In the genomic region with DNA sequence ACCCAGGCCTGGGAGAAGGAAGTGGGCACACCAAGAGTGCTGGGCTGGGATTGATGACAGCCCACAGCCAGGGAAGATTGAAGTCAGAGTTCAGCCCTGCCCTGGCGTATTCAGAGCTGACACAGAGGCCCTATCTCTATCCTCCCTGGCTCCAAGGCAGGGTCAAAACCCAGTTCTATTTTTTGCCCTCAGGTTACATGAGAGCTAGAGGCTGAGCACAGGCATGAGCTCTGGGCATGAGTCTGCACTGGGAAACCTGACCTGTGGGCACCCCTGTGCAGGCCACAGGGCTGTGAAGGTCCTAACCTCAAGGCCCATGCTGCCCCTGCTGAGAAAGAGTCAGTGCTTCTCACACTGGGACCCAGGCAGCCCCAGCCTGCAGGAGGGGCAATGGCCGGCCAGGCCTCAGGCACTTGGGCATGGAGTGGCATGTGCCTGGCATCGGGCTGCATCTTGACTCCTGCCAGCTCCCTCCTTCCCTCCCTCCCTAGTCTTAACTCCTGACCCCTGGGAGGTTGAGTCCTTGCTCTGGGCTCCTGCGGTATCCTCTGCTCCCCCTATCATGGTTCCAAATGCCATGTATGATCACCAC, we compare ENCODE assay signal across 20 cellular contexts. TPM values are rescaled to one million over a fixed set of nuclear protein-coding genes. Genes with fewer than 3 reads are reported as not detected.
"Had no signal": no experiment of that assay in that cellular context is flagged by ENCODE, and none has a peak within 500 bp of the region (broad histone marks: within the 10 kb centered on the region; RNA-seq: fewer than 3 reads in every experiment).

No MANE protein-coding gene starts in this region.

- FAIRE-seq: astrocyte had no signal

- H3K9ac ChIP-seq: SK-N-SH had no signal

- H3K36me3 ChIP-seq: breast epithelium, lower lobe of right lung, prostate gland, tibial nerve, uterus had no signal

- DNase-seq: activated B cell treated with CpG ODN at 0.5 μM for 24 hours; activated CD4-positive, alpha-beta memory T cell treated with anti-CD3 and anti-CD28 coated beads, Interleukin-2, amount 10 ng/mL, durations not matched to agents 7 days and 5 days; activated CD4-positive, alpha-beta T cell treated with anti-CD3 and anti-CD28 coated beads for 48 hours; activated naive CD4-positive, alpha-beta T cell treated with anti-CD3 and anti-CD28 coated beads, Interleukin-2, amount 10 ng/mL, durations not matched to agents 7 days and 5 days; activated T-cell treated with anti-CD3 and anti-CD28 coated beads, Interleukin-2, amount 50 U/mL, for 4 hours; dermis blood vessel endothelial cell; effector memory CD8-positive, alpha-beta T cell; kidney glomerular epithelial cell; lower lobe of right lung; occipital lobe; SHP77 treated with DMSO at 0.1 percent for 48 hours; SK-N-SH; stimulated activated naive B cell treated with anti-CD40 and anti-IgM and Interleukin-4, amounts not matched to agents 10 μg/mL and 1 μg/mL and 100 μg/mL, for 72 hours; uterus had no signal

- H3K9me3 Mint-ChIP-seq: activated B cell treated with CpG ODN at 0.5 μM for 24 hours; activated naive CD4-positive, alpha-beta T cell treated with anti-CD3 and anti-CD28 coated beads, Interleukin-2, amount 10 ng/mL, durations not matched to agents 7 days and 5 days; activated T-cell treated with anti-CD3 and anti-CD28 coated beads, Interleukin-2, amount 50 U/mL, for 4 hours; effector memory CD8-positive, alpha-beta T cell; mesothelial cell of epicardium; nephron; stimulated activated naive B cell treated with anti-CD40 and anti-IgM and Interleukin-4, amounts not matched to agents 10 μg/mL and 1 μg/mL and 100 μg/mL, for 72 hours had no signal

- H3K27ac Mint-ChIP-seq: activated B cell treated with CpG ODN at 0.5 μM for 24 hours; activated CD4-positive, alpha-beta memory T cell treated with anti-CD3 and anti-CD28 coated beads, Interleukin-2, amount 10 ng/mL, durations not matched to agents 7 days and 5 days; activated naive CD4-positive, alpha-beta T cell treated with anti-CD3 and anti-CD28 coated beads, Interleukin-2, amount 10 ng/mL, durations not matched to agents 7 days and 5 days; effector memory CD8-positive, alpha-beta T cell; mesothelial cell of epicardium; nephron; stimulated activated naive B cell treated with anti-CD40 and anti-IgM and Interleukin-4, amounts not matched to agents 10 μg/mL and 1 μg/mL and 100 μg/mL, for 72 hours had no signal

- H3K36me3 Mint-ChIP-seq: activated naive CD4-positive, alpha-beta T cell treated with anti-CD3 and anti-CD28 coated beads, Interleukin-2, amount 10 ng/mL, durations not matched to agents 7 days and 5 days had no signal

- H3K27me3 ChIP-seq: breast epithelium, tibial nerve, uterus had no signal

- H3K4me3 Mint-ChIP-seq: activated B cell treated with CpG ODN at 0.5 μM for 24 hours; activated CD4-positive, alpha-beta memory T cell treated with anti-CD3 and anti-CD28 coated beads, Interleukin-2, amount 10 ng/mL, durations not matched to agents 7 days and 5 days; activated naive CD4-positive, alpha-beta T cell treated with anti-CD3 and anti-CD28 coated beads, Interleukin-2, amount 10 ng/mL, durations not matched to agents 7 days and 5 days; activated T-cell treated with anti-CD3 and anti-CD28 coated beads, Interleukin-2, amount 50 U/mL, for 4 hours; effector memory CD8-positive, alpha-beta T cell; mesothelial cell of epicardium; nephron; stimulated activated naive B cell treated with anti-CD40 and anti-IgM and Interleukin-4, amounts not matched to agents 10 μg/mL and 1 μg/mL and 100 μg/mL, for 72 hours had no signal

- H3K27ac ChIP-seq: breast epithelium, lower lobe of right lung, prostate gland, tibial nerve, uterus had no signal

- H3K4me2 ChIP-seq: SK-N-SH had no signal

- H3K9me3 ChIP-seq: breast epithelium, lower lobe of right lung, prostate gland, SK-N-SH, tibial nerve, uterus had no signal

- H3K27me3 Mint-ChIP-seq: activated B cell treated with CpG ODN at 0.5 μM for 24 hours; activated CD4-positive, alpha-beta memory T cell treated with anti-CD3 and anti-CD28 coated beads, Interleukin-2, amount 10 ng/mL, durations not matched to agents 7 days and 5 days; activated naive CD4-positive, alpha-beta T cell treated with anti-CD3 and anti-CD28 coated beads, Interleukin-2, amount 10 ng/mL, durations not matched to agents 7 days and 5 days; effector memory CD8-positive, alpha-beta T cell; stimulated activated naive B cell treated with anti-CD40 and anti-IgM and Interleukin-4, amounts not matched to agents 10 μg/mL and 1 μg/mL and 100 μg/mL, for 72 hours had no signal

- H3K4me3 ChIP-seq: breast epithelium, lower lobe of right lung, prostate gland, tibial nerve, uterus had no signal

RNA-seq across cellular contexts. Expression of gene TCN2, which starts 34.0 kb away (rescaled TPM):
- total RNA-seq: activated B cell treated with CpG ODN at 0.5 μM for 24 hours had no signal
